In genomic region chr5:173887610-173888472, GRCh38 we compare ENCODE assay signal across 8 cellular contexts. TPM values are rescaled to one million over a fixed set of nuclear protein-coding genes. Genes with fewer than 3 reads are reported as not detected.
DNase-seq lines count a peak whose midpoint lies in the region; ATAC-seq and TF ChIP-seq lines count a peak whose summit lies in the region.

CPEB4 (plus strand) TSS chr5:173888349; CDS start chr5:173889734, 1,385 bp downstream.

- peak within 1 kb of the TSS; percentile 97 for H3K27ac ChIP-seq in upper lobe of right lung

- in situ Hi-C loops in GM13977 (cut with MboI; ENCODE audit: low pct_unique_long_range_greater_than_20kb, low sequenced_read_pairs, unreplicated experiment) = no loop called here

- peak; percentile 88 for ATAC-seq in HG02884 (IDR thresholded peaks at IDR 0.05; ENCODE audit: unreplicated experiment)
- peak; percentile 97 to 98 for ATAC-seq in left cardiac atrium
- ATAC-seq in upper lobe of right lung = peak; percentile 98

- intact Hi-C loops in left cardiac atrium (cut with DNase I) = no loop called here
- intact Hi-C loops in posterior vena cava (cut with DNase I) = loop anchor here (5.0 kb wide), 2 partner anchors 84 to 271 kb away; partner anchors contain the start of gene BOD1 (in 1 of the 2)
- intact Hi-C loops in upper lobe of right lung (cut with DNase I) = no loop called here

- peaks cover 26% of the 10 kb centered on the region for H3K36me3 Mint-ChIP-seq in T-helper 1 cell treated with Interleukin-12 subunit alpha and Interleukin-12 subunit beta and Interleukin-4 antibody, amounts not matched to agents 30 μg/mL and 1 μg/mL, for 36 hours (ENCODE audit: low read depth)

- no peaks in the 10 kb centered on the region for H3K36me3 ChIP-seq in upper lobe of right lung

- peaks cover 65% of the 10 kb centered on the region for H3K4me1 Mint-ChIP-seq in T-helper 1 cell treated with Interleukin-12 subunit alpha and Interleukin-12 subunit beta and Interleukin-4 antibody, amounts not matched to agents 30 μg/mL and 1 μg/mL, for 36 hours (ENCODE audit: low read depth)

- peak within 1 kb of the TSS; percentile 77 for H3K4me3 ChIP-seq in upper lobe of right lung

- H3K4me3 Mint-ChIP-seq in T-helper 1 cell treated with Interleukin-12 subunit alpha and Interleukin-12 subunit beta and Interleukin-4 antibody, amounts not matched to agents 30 μg/mL and 1 μg/mL, for 36 hours = peak within 1 kb of the TSS; percentile 92

- no peaks in the 10 kb centered on the region for H3K9me3 ChIP-seq in upper lobe of right lung

- H3K9me3 Mint-ChIP-seq in T-helper 1 cell treated with Interleukin-12 subunit alpha and Interleukin-12 subunit beta and Interleukin-4 antibody, amounts not matched to agents 30 μg/mL and 1 μg/mL, for 36 hours = peaks cover 12% of the 10 kb centered on the region

- DNase-seq in GM13977 (ENCODE audit: low spot score) = peak; percentile 98
- DNase-seq in NCI-H1694 (lab: John Stamatoyannopoulos, UW) = peak; percentile 98
- DNase-seq in amniotic stem cell (lab: John Stamatoyannopoulos, UW) = peak; percentile 100
- DNase-seq in left cardiac atrium = peak; percentile 99
- peak; percentile 100 for DNase-seq in posterior vena cava (ENCODE audit: low spot score)
- DNase-seq in upper lobe of right lung = peak; percentile 99

- H3K4me1 ChIP-seq in upper lobe of right lung = peaks cover 25% of the 10 kb centered on the region

- TF ChIP-seq CTCF in GM13977 (IDR thresholded peaks at IDR 0.05; ENCODE audit: extremely low read depth, insufficient read depth, missing control alignments) (no peak), upper lobe of right lung (IDR thresholded peaks at IDR 0.05) (no peak)

- peak within 1 kb of the TSS; percentile 99 for H3K27ac Mint-ChIP-seq in T-helper 1 cell treated with Interleukin-12 subunit alpha and Interleukin-12 subunit beta and Interleukin-4 antibody, amounts not matched to agents 30 μg/mL and 1 μg/mL, for 36 hours

- H3K27me3 Mint-ChIP-seq in T-helper 1 cell treated with Interleukin-12 subunit alpha and Interleukin-12 subunit beta and Interleukin-4 antibody, amounts not matched to agents 30 μg/mL and 1 μg/mL, for 36 hours (ENCODE audit: low read depth) = no peaks in the 10 kb centered on the region

- no peaks in the 10 kb centered on the region for H3K27me3 ChIP-seq in upper lobe of right lung

RNA-seq across cellular contexts. Expression of gene CPEB4, which starts in this region (rescaled TPM):
- 100 to 1,000 TPM in 1 of 2 donors, 10 to 100 TPM in 1; 73.8 to 178 TPM for total RNA-seq in left cardiac atrium
- total RNA-seq in posterior vena cava = 100 to 1,000 TPM in 1 of 2 donors, 10 to 100 TPM in 1; 51.9 to 102 TPM
- total RNA-seq in upper lobe of right lung = 62.4 TPM

Comparison
In these comparisons a context has a peak if more than half of its experiments do, and no peak if none do; other contexts are left out.
1. Peak in every context shown above with its lines: DNase-seq, ATAC-seq, H3K4me3 ChIP-seq and H3K27ac ChIP-seq.
2. intact Hi-C loops: an anchor here in posterior vena cava (5.0 kb wide); none called in left cardiac atrium and upper lobe of right lung.